Comparison of ENCODE assay signal across 18 cellular contexts in the genomic region with DNA sequence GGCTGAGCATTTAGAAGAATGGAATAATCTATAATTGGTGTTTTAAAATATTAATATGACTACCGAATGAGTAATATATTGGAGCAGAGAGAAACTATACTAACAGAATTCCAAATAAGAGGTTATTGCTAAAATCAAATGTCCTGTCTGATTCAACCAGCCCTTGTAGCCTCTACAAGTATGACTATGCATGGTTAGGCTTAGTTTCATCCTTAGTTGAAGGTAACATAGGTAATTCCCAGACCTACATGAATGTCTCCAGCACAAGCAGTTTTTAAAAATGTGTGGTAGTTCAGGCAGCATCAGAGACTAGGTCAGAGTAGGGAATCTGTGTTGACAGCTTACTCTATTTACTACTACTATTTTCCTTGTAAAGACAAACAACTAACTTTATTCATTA. TPM values are rescaled to one million over a fixed set of nuclear protein-coding genes. Genes with fewer than 3 reads are reported as not detected.
DNase-seq lines count a peak whose midpoint lies in the region; ATAC-seq and TF ChIP-seq lines count a peak whose summit lies in the region.
"Had no signal": no experiment of that assay in that cellular context is flagged by ENCODE, and none has a peak within 500 bp of the region (broad histone marks: within the 10 kb centered on the region; RNA-seq: fewer than 3 reads in every experiment).

No MANE protein-coding gene starts in this region.

- H3K9me3 Mint-ChIP-seq in activated CD4-positive, alpha-beta memory T cell treated with anti-CD3 and anti-CD28 coated beads for 36 hours: no peaks in the 10 kb centered on the region
- H3K9me3 Mint-ChIP-seq: dendritic cell treated with granulocyte-macrophage colony-stimulating factor and Interleukin-4, amounts not matched to agents 40 ng/mL and 50 ng/mL, for 4 days; IgD-negative memory B cell had no signal

- intact Hi-C loops in PC-3 (cut with micrococcal nuclease): no loop called here
- intact Hi-C loops in activated CD4-positive, alpha-beta memory T cell treated with anti-CD3 and anti-CD28 coated beads for 36 hours (cut with micrococcal nuclease): loop anchor here (2.0 kb wide), 1 partner anchor 855 kb away; no protein-coding TSS in a partner anchor

- no peaks in the 10 kb centered on the region for H4K20me1 ChIP-seq in PC-3 (ENCODE audit: low read length)

- POLR2A ChIA-PET in PC-3 (lab: Charles Lee; ENCODE audit: unreplicated experiment): no interaction called here
- POLR2A ChIA-PET in activated CD4-positive, alpha-beta memory T cell treated with anti-CD3 and anti-CD28 coated beads for 36 hours (lab: Charles Lee): no interaction called here

- no peak overlapping the region for H3K27ac ChIP-seq in PC-3 (ENCODE audit: low read length)
- H3K27ac ChIP-seq: heart right ventricle, SJSA1, stomach had no signal

- no peaks in the 10 kb centered on the region for H3K9me3 ChIP-seq in PC-3 (ENCODE audit: low read length)
- H3K9me3 ChIP-seq: SJSA1, stomach had no signal

- no peak for DNase-seq in SW 1271 (lab: John Stamatoyannopoulos, UW)
- DNase-seq in NCI-H510A treated with DMSO at 0.1 percent for 48 hours (lab: John Stamatoyannopoulos, UW): no peak
- no peak for DNase-seq in PC-3
- no peak for DNase-seq in activated CD4-positive, alpha-beta memory T cell treated with anti-CD3 and anti-CD28 coated beads for 36 hours
- DNase-seq: activated gamma-delta T cell, heart right ventricle, kidney, NCI-H1048, stomach had no signal

- H3K4me1 Mint-ChIP-seq in activated CD4-positive, alpha-beta memory T cell treated with anti-CD3 and anti-CD28 coated beads for 36 hours (ENCODE audit: low read depth): no peaks in the 10 kb centered on the region
- H3K4me1 Mint-ChIP-seq: IgD-negative memory B cell had no signal

- peaks cover 9% of the 10 kb centered on the region for H3K27me3 Mint-ChIP-seq in activated CD4-positive, alpha-beta memory T cell treated with anti-CD3 and anti-CD28 coated beads for 36 hours
- H3K27me3 Mint-ChIP-seq: dendritic cell treated with granulocyte-macrophage colony-stimulating factor and Interleukin-4, amounts not matched to agents 40 ng/mL and 50 ng/mL, for 4 days; IgD-negative memory B cell had no signal

- no TSS peak for BruUV-seq in PC-3 (replicated peaks; lab: Mats Ljungman, UMichigan)

- peak; percentile 80 for ATAC-seq in GM18499 (IDR thresholded peaks at IDR 0.05; ENCODE audit: insufficient read depth, unreplicated experiment)
- ATAC-seq in GM19035 (IDR thresholded peaks at IDR 0.05; ENCODE audit: unreplicated experiment): peak; percentile 74
- peak; percentile 91 for ATAC-seq in HG02759 (IDR thresholded peaks at IDR 0.05; ENCODE audit: unreplicated experiment)
- ATAC-seq in HG03439 (IDR thresholded peaks at IDR 0.05; ENCODE audit: unreplicated experiment): peak; percentile 83
- no peak for ATAC-seq in PC-3
- ATAC-seq: heart right ventricle had no signal

- H3K4me3 Mint-ChIP-seq in activated CD4-positive, alpha-beta memory T cell treated with anti-CD3 and anti-CD28 coated beads for 36 hours: no peak overlapping the region
- H3K4me3 Mint-ChIP-seq: dendritic cell treated with granulocyte-macrophage colony-stimulating factor and Interleukin-4, amounts not matched to agents 40 ng/mL and 50 ng/mL, for 4 days; IgD-negative memory B cell had no signal

- H3K27me3 ChIP-seq in PC-3 (ENCODE audit: low read length): peaks cover 8% of the 10 kb centered on the region
- H3K27me3 ChIP-seq: heart right ventricle, SJSA1, stomach had no signal

- H3K4me3 ChIP-seq in PC-3 (ENCODE audit: low read length): no peak overlapping the region
- H3K4me3 ChIP-seq: heart right ventricle, SJSA1, stomach had no signal

- H3K4me1 ChIP-seq in PC-3 (ENCODE audit: insufficient read depth, low read length): no peaks in the 10 kb centered on the region
- H3K4me1 ChIP-seq: SJSA1, stomach had no signal

- H3K4me2 ChIP-seq in PC-3 (ENCODE audit: low read length): no peak overlapping the region

- no peaks in the 10 kb centered on the region for H3K36me3 ChIP-seq in PC-3 (ENCODE audit: low read depth, low read length)
- H3K36me3 ChIP-seq: heart right ventricle, SJSA1, stomach had no signal

- TF ChIP-seq CTCF in PC-3 (conservative IDR thresholded peaks at IDR 0.05; ENCODE audit: low read depth, low read length): no peak

- no peaks in the 10 kb centered on the region for H3K79me2 ChIP-seq in PC-3 (ENCODE audit: low read length)

- H3K36me3 Mint-ChIP-seq in activated CD4-positive, alpha-beta memory T cell treated with anti-CD3 and anti-CD28 coated beads for 36 hours: no peaks in the 10 kb centered on the region
- H3K36me3 Mint-ChIP-seq: IgD-negative memory B cell had no signal

- H3K9me2 ChIP-seq in PC-3 (replicated peaks; ENCODE audit: low read length): no peaks in the 10 kb centered on the region

- H2AFZ ChIP-seq in PC-3 (ENCODE audit: low read length): no peak overlapping the region

- H3K9ac ChIP-seq in PC-3 (ENCODE audit: low read length): no peak overlapping the region

- CTCF ChIA-PET in PC-3 (lab: Charles Lee): no interaction called here
- CTCF ChIA-PET in activated CD4-positive, alpha-beta memory T cell treated with anti-CD3 and anti-CD28 coated beads for 36 hours (lab: Charles Lee): no interaction called here

- no peak overlapping the region for H3K27ac Mint-ChIP-seq in activated CD4-positive, alpha-beta memory T cell treated with anti-CD3 and anti-CD28 coated beads for 36 hours
- H3K27ac Mint-ChIP-seq: dendritic cell treated with granulocyte-macrophage colony-stimulating factor and Interleukin-4, amounts not matched to agents 40 ng/mL and 50 ng/mL, for 4 days; IgD-negative memory B cell had no signal

- no peaks in the 10 kb centered on the region for H3F3A ChIP-seq in PC-3 (ENCODE audit: low read length, unreplicated experiment)

RNA-seq across cellular contexts. Expression of gene SLC27A6, which starts 51.7 kb away (rescaled TPM):
- not detected in 2 replicates for total RNA-seq in PC-3 (2014; rRNA removed)
- not detected for total RNA-seq in activated CD4-positive, alpha-beta memory T cell treated with anti-CD3 and anti-CD28 coated beads for 36 hours
- total RNA-seq: kidney, mononuclear cell, osteocyte had no signal
